In genomic region chr13:100541882-100542545, GRCh38 we compare ENCODE assay signal across 21 cellular contexts. TPM values are rescaled to one million over a fixed set of nuclear protein-coding genes. Genes with fewer than 3 reads are reported as not detected.
DNase-seq lines count a peak whose midpoint lies in the region; ATAC-seq and TF ChIP-seq lines count a peak whose summit lies in the region.
"Had no signal": no experiment of that assay in that cellular context is flagged by ENCODE, and none has a peak within 500 bp of the region (broad histone marks: within the 10 kb centered on the region; RNA-seq: fewer than 3 reads in every experiment).

No MANE protein-coding gene starts in this region.

- H3K27ac ChIP-seq in esophagus squamous epithelium = peak overlapping the region; percentile 40 to 72 (median 66)
- H3K27ac ChIP-seq: HL-60, ovary, upper lobe of left lung had no signal

- H3K4me1 Mint-ChIP-seq in activated CD8-positive, alpha-beta memory T cell treated with anti-CD3 and anti-CD28 coated beads, Interleukin-2, amount 10 ng/mL, durations not matched to agents 7 days and 5 days = peaks cover 20% of the 10 kb centered on the region

- no peak for TF ChIP-seq CTCF in esophagus squamous epithelium (IDR thresholded peaks at IDR 0.05)

- no peaks in the 10 kb centered on the region for H3K27me3 ChIP-seq in esophagus squamous epithelium
- H3K27me3 ChIP-seq: ovary, upper lobe of left lung had no signal

- peak; percentile 15 for DNase-seq in activated CD8-positive, alpha-beta memory T cell treated with anti-CD3 and anti-CD28 coated beads, Interleukin-2, amount 10 ng/mL, durations not matched to agents 7 days and 5 days
- DNase-seq in activated CD8-positive, alpha-beta memory T cell treated with anti-CD3 and anti-CD28 coated beads for 24 hours = no peak
- DNase-seq in NCI-H82 (lab: John Stamatoyannopoulos, UW) = peak; percentile 89
- no peak for DNase-seq in esophagus squamous epithelium (lab: John Stamatoyannopoulos, UW)
- DNase-seq in ureter (ENCODE audit: low spot score) = peak; percentile 51
- DNase-seq in DMS 273 (lab: John Stamatoyannopoulos, UW; ENCODE audit: unreplicated experiment) = no peak
- no peak for DNase-seq in NCI-H526 treated with DMSO at 0.1 percent for 48 hours (lab: John Stamatoyannopoulos, UW)
- DNase-seq: activated CD4-positive, alpha-beta T cell treated with anti-CD3 and anti-CD28 coated beads, Interleukin-2, amount 50 U/mL, for 1 hour; anterior cingulate cortex; C1 segment of cervical spinal cord; cerebellar nuclear complex; DMS153; effector memory CD8-positive, alpha-beta T cell; NCI-H510A treated with DMSO at 0.1 percent for 48 hours; ovary had no signal

- no peaks in the 10 kb centered on the region for H3K9me3 Mint-ChIP-seq in activated CD8-positive, alpha-beta memory T cell treated with anti-CD3 and anti-CD28 coated beads, Interleukin-2, amount 10 ng/mL, durations not matched to agents 7 days and 5 days (ENCODE audit: low read depth)
- H3K9me3 Mint-ChIP-seq: activated naive CD4-positive, alpha-beta T cell treated with anti-CD3 and anti-CD28 coated beads for 36 hours; effector memory CD8-positive, alpha-beta T cell; stimulated activated naive CD8-positive, alpha-beta T cell treated with anti-CD3 and anti-CD28 coated beads, Interleukin-15, Interleukin-2, amounts not matched to agents 100 ng/mL and 50 ng/mL, for 24 hours had no signal

- intact Hi-C loops in esophagus squamous epithelium (cut with DNase I) = no loop called here

- no peak for ATAC-seq in activated CD8-positive, alpha-beta memory T cell treated with anti-CD3 and anti-CD28 coated beads, Interleukin-2, amount 10 ng/mL, durations not matched to agents 7 days and 5 days
- no peak for ATAC-seq in HG02759 (IDR thresholded peaks at IDR 0.05; ENCODE audit: unreplicated experiment)

- H3K4me3 ChIP-seq in esophagus squamous epithelium = peak overlapping the region in 1 of 4 donors; percentile 2
- H3K4me3 ChIP-seq: ovary, upper lobe of left lung had no signal

- TF ChIP-seq POLR2A in esophagus squamous epithelium (IDR thresholded peaks at IDR 0.05) = no peak

- H3K9me3 ChIP-seq in esophagus squamous epithelium = no peaks in the 10 kb centered on the region
- H3K9me3 ChIP-seq: ovary, upper lobe of left lung had no signal

- H3K36me3 Mint-ChIP-seq in activated CD8-positive, alpha-beta memory T cell treated with anti-CD3 and anti-CD28 coated beads, Interleukin-2, amount 10 ng/mL, durations not matched to agents 7 days and 5 days = peaks cover 3% of the 10 kb centered on the region

- H3K27me3 Mint-ChIP-seq in activated CD8-positive, alpha-beta memory T cell treated with anti-CD3 and anti-CD28 coated beads, Interleukin-2, amount 10 ng/mL, durations not matched to agents 7 days and 5 days = no peaks in the 10 kb centered on the region
- H3K27me3 Mint-ChIP-seq: effector memory CD8-positive, alpha-beta T cell; stimulated activated naive CD8-positive, alpha-beta T cell treated with anti-CD3 and anti-CD28 coated beads, Interleukin-15, Interleukin-2, amounts not matched to agents 100 ng/mL and 50 ng/mL, for 24 hours had no signal

- no peak overlapping the region for H3K27ac Mint-ChIP-seq in activated CD8-positive, alpha-beta memory T cell treated with anti-CD3 and anti-CD28 coated beads, Interleukin-2, amount 10 ng/mL, durations not matched to agents 7 days and 5 days
- H3K27ac Mint-ChIP-seq: activated naive CD4-positive, alpha-beta T cell treated with anti-CD3 and anti-CD28 coated beads for 36 hours; effector memory CD8-positive, alpha-beta T cell; immature natural killer cell; stimulated activated naive CD8-positive, alpha-beta T cell treated with anti-CD3 and anti-CD28 coated beads, Interleukin-15, Interleukin-2, amounts not matched to agents 100 ng/mL and 50 ng/mL, for 24 hours had no signal

- H3K4me3 Mint-ChIP-seq in activated CD8-positive, alpha-beta memory T cell treated with anti-CD3 and anti-CD28 coated beads, Interleukin-2, amount 10 ng/mL, durations not matched to agents 7 days and 5 days = no peak overlapping the region
- H3K4me3 Mint-ChIP-seq: activated naive CD4-positive, alpha-beta T cell treated with anti-CD3 and anti-CD28 coated beads for 36 hours; effector memory CD8-positive, alpha-beta T cell; stimulated activated naive CD8-positive, alpha-beta T cell treated with anti-CD3 and anti-CD28 coated beads, Interleukin-15, Interleukin-2, amounts not matched to agents 100 ng/mL and 50 ng/mL, for 24 hours had no signal

- WGBS in esophagus squamous epithelium, 2 donors = 42 to 46% methylated on average over 9 to 14 of the region's 14 CpGs

- CTCF ChIA-PET in activated CD8-positive, alpha-beta memory T cell treated with anti-CD3 and anti-CD28 coated beads, Interleukin-2, amount 10 ng/mL, durations not matched to agents 7 days and 5 days (lab: Charles Lee) = interaction anchor here (0.8 to 1.7 kb wide), 3 partner anchors 14 to 27 kb away, joined by 3 to 4 read pairs (median 3); no protein-coding TSS in a partner anchor

- peaks cover 21 to 62% (median 38%) of the 10 kb centered on the region in 3 donors for H3K4me1 ChIP-seq in esophagus squamous epithelium

- H3K36me3 ChIP-seq in esophagus squamous epithelium = no peaks in the 10 kb centered on the region
- H3K36me3 ChIP-seq: ovary, upper lobe of left lung had no signal

RNA-seq across cellular contexts. Expression of gene GGACT, which starts 46.6 kb away (rescaled TPM):
- 1 to 10 TPM; 5.0 to 5.3 TPM for total RNA-seq in activated CD8-positive, alpha-beta memory T cell treated with anti-CD3 and anti-CD28 coated beads, Interleukin-2, amount 10 ng/mL, durations not matched to agents 7 days and 5 days
- total RNA-seq in esophagus squamous epithelium (1 to 10 TPM in 3 of 4 donors, under 1 TPM in 1; 0.75 to 5.1 (median 2.0) TPM), ureter (8.5 TPM)

Comparison
In these comparisons a context has a peak if more than half of its experiments do, and no peak if none do; other contexts are left out.
1. DNase-seq: peak in activated CD8-positive, alpha-beta memory T cell treated with anti-CD3 and anti-CD28 coated beads, Interleukin-2, amount 10 ng/mL, durations not matched to agents 7 days and 5 days (single experiment), NCI-H82 (single experiment) and ureter (single experiment); none in activated CD8-positive, alpha-beta memory T cell treated with anti-CD3 and anti-CD28 coated beads for 24 hours (single experiment), esophagus squamous epithelium (single experiment), DMS 273 (single experiment) and NCI-H526 treated with DMSO at 0.1 percent for 48 hours (single experiment).